Comparison of ENCODE assay signal across 19 cellular contexts in the genomic region with DNA sequence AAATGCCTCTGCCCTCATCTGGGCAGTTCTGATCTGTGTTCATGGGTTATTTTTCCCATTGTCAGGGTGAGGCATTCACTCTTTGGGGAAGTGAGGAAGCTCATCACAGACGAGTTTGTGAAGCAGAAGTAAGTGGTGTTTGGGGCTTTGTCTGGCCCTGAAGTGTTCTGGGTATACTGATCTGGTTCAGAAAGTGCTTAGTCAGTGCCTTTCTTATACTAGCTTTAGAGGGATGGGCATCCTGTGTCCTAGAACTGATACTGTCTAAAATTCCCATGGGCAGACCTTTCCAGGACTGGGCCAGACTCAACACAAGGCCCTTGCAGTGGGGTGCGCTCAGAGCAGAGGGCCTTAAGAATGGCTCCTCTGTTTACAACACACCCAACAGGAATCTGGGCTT. TPM values are rescaled to one million over a fixed set of nuclear protein-coding genes. Genes with fewer than 3 reads are reported as not detected.
DNase-seq lines count a peak whose midpoint lies in the region; ATAC-seq, FAIRE-seq and TF ChIP-seq lines count a peak whose summit lies in the region.
"Had no signal": no experiment of that assay in that cellular context is flagged by ENCODE, and none has a peak within 500 bp of the region (broad histone marks: within the 10 kb centered on the region; RNA-seq: fewer than 3 reads in every experiment).

No MANE protein-coding gene starts in this region.

- H3K4ac ChIP-seq in trophoblast cell (ENCODE audit: low read depth, low read length) = no peak overlapping the region

- H2BK120ac ChIP-seq in trophoblast cell (ENCODE audit: insufficient read depth, low read length, poor library complexity) = no peak overlapping the region

- CTCF ChIA-PET in SK-N-SH (lab: Yijun Ruan, JAX) (no interaction called here), K562 (lab: Yijun Ruan, JAX; ENCODE audit: low intra/inter-chr PET ratio) (no interaction called here), RWPE1 (lab: Yijun Ruan, JAX) (interaction anchor here (0.7 kb wide), 1 partner anchor 696 kb away, joined by 3 read pairs; no protein-coding TSS in a partner anchor)

- H2AK5ac ChIP-seq in trophoblast cell (ENCODE audit: low read length) = no peak overlapping the region

- no peak for TF ChIP-seq CTCF in SK-N-SH (IDR thresholded peaks at IDR 0.05)
- no peak for TF ChIP-seq CTCF in K562 (IDR thresholded peaks at IDR 0.05 in 2 of 3, conservative IDR thresholded peaks at IDR 0.05 in 1 of 3; ENCODE audit: insufficient read depth in 2 of 3, low read depth in 1 of 3, low read length in 3 of 3)
- TF ChIP-seq CTCF in left ventricle myocardium inferior (IDR thresholded peaks at IDR 0.05; ENCODE audit: borderline replicate concordance) = no peak
- TF ChIP-seq CTCF in RWPE1 (conservative IDR thresholded peaks at IDR 0.05; ENCODE audit: low read depth) = no peak

- H2BK5ac ChIP-seq in trophoblast cell (ENCODE audit: low read depth, low read length, poor library complexity) = no peak overlapping the region

- H3K9ac ChIP-seq in SK-N-SH (no peak overlapping the region), K562 (ENCODE audit: insufficient read depth in 1 of 2, low read depth in 2 of 2, low read length in 2 of 2) (no peak overlapping the region), trophoblast cell (ENCODE audit: low read length) (no peak overlapping the region)
- H3K9ac ChIP-seq: BLaER1, GM23248 had no signal

- H3K9me1 ChIP-seq in K562 (ENCODE audit: control insufficient read depth, insufficient read depth, low read length) = no peaks in the 10 kb centered on the region

- no peaks in the 10 kb centered on the region for H3K9me3 ChIP-seq in SK-N-SH
- H3K9me3 ChIP-seq in K562 (replicated peaks; ENCODE audit: control insufficient read depth, insufficient read depth, low read depth, low read length) = no peaks in the 10 kb centered on the region
- H3K9me3 ChIP-seq in trophoblast cell (ENCODE audit: insufficient read depth, low read depth, low read length) = no peaks in the 10 kb centered on the region
- H3K9me3 ChIP-seq in left ventricle myocardium inferior (replicated peaks) = no peaks in the 10 kb centered on the region

- WGBS in SK-N-SH (ENCODE audit: low lambda C conversion rate) = 31% methylated on average over 1 of the region's 2 CpGs
- WGBS in K562 (ENCODE audit: insufficient coverage, low coverage, missing lambda C conversion rate) = 0% methylated on average over 2 of the region's 2 CpGs
- WGBS in trophoblast cell (ENCODE audit: extremely low coverage, insufficient coverage, insufficient read length) = no CpG with 5 or more reads among the region's 2 CpGs

- no peak overlapping the region for H2BK12ac ChIP-seq in trophoblast cell (ENCODE audit: low read length)

- H3K79me1 ChIP-seq in trophoblast cell (ENCODE audit: low read length) = no peaks in the 10 kb centered on the region

- H4K91ac ChIP-seq in trophoblast cell (ENCODE audit: low read depth, low read length) = no peak overlapping the region

- peaks cover 0 to 5% of the 10 kb centered on the region in 2 experiments; a peak in 1 of 4 replicates for H3K4me1 ChIP-seq in SK-N-SH (ENCODE audit: control insufficient read depth in 1 of 2, insufficient read depth in 2 of 2, low read depth in 1 of 2, low read length in 1 of 2)
- H3K4me1 ChIP-seq in K562 (replicated peaks in 1 of 2; ENCODE audit: control insufficient read depth in 2 of 2, insufficient read depth in 2 of 2, low read length in 2 of 2) = no peaks in the 10 kb centered on the region
- H3K4me1 ChIP-seq in trophoblast cell (ENCODE audit: control insufficient read depth in 1 of 2, insufficient read depth in 2 of 2, low read length in 2 of 2) = peaks cover 0 to 4% of the 10 kb centered on the region in 2 experiments
- peaks cover 5% of the 10 kb centered on the region for H3K4me1 ChIP-seq in left ventricle myocardium inferior
- H3K4me1 ChIP-seq: BLaER1 had no signal

- no peaks in the 10 kb centered on the region for H3K9me2 ChIP-seq in SK-N-SH

- H3K4me2 ChIP-seq in SK-N-SH (no peak overlapping the region), K562 (ENCODE audit: insufficient read depth, low read length) (no peak overlapping the region), trophoblast cell (ENCODE audit: low read length) (no peak overlapping the region)
- H3K4me2 ChIP-seq: BLaER1 had no signal

- H4K8ac ChIP-seq in trophoblast cell (ENCODE audit: low read depth, low read length) = no peak overlapping the region

- H4K12ac ChIP-seq in trophoblast cell (ENCODE audit: low read depth, low read length) = peak overlapping the region; percentile 7

- H3K27me3 ChIP-seq in SK-N-SH (ENCODE audit: insufficient read depth) (no peaks in the 10 kb centered on the region), K562 (ENCODE audit: control insufficient read depth in 2 of 2, insufficient read depth in 2 of 2, low read length in 2 of 2) (peaks cover 0 to 4% of the 10 kb centered on the region in 2 experiments; a peak in 2 of 5 replicates), trophoblast cell (ENCODE audit: insufficient read depth, low read length) (no peaks in the 10 kb centered on the region), left ventricle myocardium inferior (ENCODE audit: low read depth) (no peaks in the 10 kb centered on the region)

- no peak for FAIRE-seq in K562 (lab: Jason Lieb, UNC)
- FAIRE-seq: HTR-8/SVneo had no signal

- TF ChIP-seq EP300 in SK-N-SH (IDR thresholded peaks at IDR 0.05; ENCODE audit: borderline replicate concordance in 1 of 2, low read depth in 1 of 2, low read length in 1 of 2) = no peak
- TF ChIP-seq EP300 in K562 (IDR thresholded peaks at IDR 0.05; ENCODE audit: low read length) = no peak

- in situ Hi-C loops in K562 (cut with MboI) = no loop called here

- no peak overlapping the region for H3K18ac ChIP-seq in trophoblast cell (ENCODE audit: low read length)

- H3K79me2 ChIP-seq in SK-N-SH (ENCODE audit: insufficient read depth) (no peaks in the 10 kb centered on the region), K562 (ENCODE audit: control insufficient read depth, insufficient read depth, low read length) (no peaks in the 10 kb centered on the region), trophoblast cell (ENCODE audit: control insufficient read depth, insufficient read depth, low read length, poor library complexity) (no peaks in the 10 kb centered on the region)

- no peak overlapping the region for H2AFZ ChIP-seq in SK-N-SH (ENCODE audit: low read depth)
- H2AFZ ChIP-seq in K562 (ENCODE audit: low read depth, low read length) = no peak overlapping the region
- H2AFZ ChIP-seq in trophoblast cell (ENCODE audit: insufficient read depth, low read length, poor library complexity) = no peak overlapping the region
- H2AFZ ChIP-seq: GM23248 had no signal

- DNase-seq in SK-N-SH (peak; percentile 0), MV-4-11 (lab: John Stamatoyannopoulos, UW) (peak; percentile 36), K562 (ENCODE audit: extremely low read depth in 1 of 4, low spot score in 3 of 4) (no peak), trophoblast cell (no peak), left ventricle myocardium inferior (no peak), RWPE1 (ENCODE audit: low spot score) (no peak), NCI-H1694 treated with DMSO at 0.1 percent for 48 hours (lab: John Stamatoyannopoulos, UW) (no peak)
- DNase-seq: CD4-positive, alpha-beta memory T cell; DMS153; DMS79; GDM1; GM23248; HCEC 1CT had no signal

- TF ChIP-seq POLR2A in K562 (conservative IDR thresholded peaks at IDR 0.05) = no peak

- peaks cover 6 to 40% of the 10 kb centered on the region in 2 experiments for H3K36me3 ChIP-seq in SK-N-SH (replicated peaks in 1 of 2; ENCODE audit: control insufficient read depth in 1 of 2, insufficient read depth in 2 of 2, low read length in 1 of 2)
- H3K36me3 ChIP-seq in K562 (ENCODE audit: control insufficient read depth, insufficient read depth, low read length) = no peaks in the 10 kb centered on the region
- peaks cover 51 to 82% of the 10 kb centered on the region in 2 experiments for H3K36me3 ChIP-seq in trophoblast cell (ENCODE audit: control insufficient read depth in 1 of 2, insufficient read depth in 2 of 2, low read length in 2 of 2)
- H3K36me3 ChIP-seq in left ventricle myocardium inferior = no peaks in the 10 kb centered on the region
- H3K36me3 ChIP-seq: BLaER1 had no signal

- no peak overlapping the region for H3K14ac ChIP-seq in trophoblast cell (ENCODE audit: low read length)

- no TSS peak for BruUV-seq in K562 (replicated peaks; lab: Mats Ljungman, UMichigan)

- ATAC-seq in SK-N-SH treated with all-trans-retinoic acid at 6 μM for 48 hours (no peak), K562 (no peak)

- H3K23ac ChIP-seq in trophoblast cell (ENCODE audit: low read length) = no peak overlapping the region

- no peak overlapping the region for H3K27ac ChIP-seq in SK-N-SH (ENCODE audit: low read depth in 2 of 2, low read length in 1 of 2)
- H3K27ac ChIP-seq in K562 (ENCODE audit: extremely low read depth, low read depth, low read length) = no peak overlapping the region
- H3K27ac ChIP-seq in trophoblast cell (ENCODE audit: low read depth, low read length) = no peak overlapping the region
- H3K27ac ChIP-seq in left ventricle myocardium inferior (replicated peaks) = no peak overlapping the region
- H3K27ac ChIP-seq in RWPE1 = no peak overlapping the region
- H3K27ac ChIP-seq: 22Rv1, BLaER1, GM23248, HL-60 had no signal

- TF ChIP-seq RAD21 in SK-N-SH (IDR thresholded peaks at IDR 0.05; ENCODE audit: low read length) (no peak), K562 (CRISPR knock-in tag; conservative IDR thresholded peaks at IDR 0.05 in 1 of 2, IDR thresholded peaks at IDR 0.05 in 1 of 2) (no peak)

- H3F3A ChIP-seq in SK-N-SH (replicated peaks; ENCODE audit: insufficient read depth) = no peaks in the 10 kb centered on the region

- intact Hi-C loops in K562 (cut with micrococcal nuclease) = no loop called here
- intact Hi-C loops in left ventricle myocardium inferior (cut with micrococcal nuclease) = no loop called here

- POLR2A ChIA-PET in SK-N-SH (lab: Yijun Ruan, JAX) (no interaction called here), K562 (lab: Yijun Ruan, JAX) (no interaction called here), RWPE1 (lab: Yijun Ruan, JAX; ENCODE audit: low non-redundant PET) (no interaction called here)

- no peaks in the 10 kb centered on the region for H4K20me1 ChIP-seq in SK-N-SH (ENCODE audit: insufficient read depth)
- no peaks in the 10 kb centered on the region for H4K20me1 ChIP-seq in K562 (replicated peaks; ENCODE audit: control insufficient read depth, insufficient read depth, low read length)
- H4K20me1 ChIP-seq: BLaER1 had no signal

- H3K4me3 ChIP-seq in SK-N-SH (ENCODE audit: low read depth in 2 of 2, low read length in 1 of 2) = no peak overlapping the region
- no peak overlapping the region for H3K4me3 ChIP-seq in K562
- H3K4me3 ChIP-seq in trophoblast cell (ENCODE audit: low read depth, low read length) = no peak overlapping the region
- no peak overlapping the region for H3K4me3 ChIP-seq in left ventricle myocardium inferior
- H3K4me3 ChIP-seq: BLaER1, GM23248 had no signal

RNA-seq across cellular contexts. Expression of gene TRO, which starts 6.4 kb away (rescaled TPM):
- 59.1 and 70.0 TPM in 2 replicates for polyA plus RNA-seq in SK-N-SH (2012; rRNA removed)
- 21.8 and 27.7 TPM in 2 replicates for polyA plus RNA-seq in SK-N-SH (2012; cell fraction: cytosol; rRNA removed)
- 331 and 368 TPM in 2 replicates for polyA plus RNA-seq in SK-N-SH (2012; cell fraction: nucleus; rRNA removed)
- total RNA-seq in K562 (2011; cell fraction: chromatin; rRNA removed; ENCODE audit: low replicate concordance) = 1.2 and 2.4 TPM in 2 replicates
- 0.50 and 0.92 TPM in 2 replicates for total RNA-seq in K562 (2011; cell fraction: nucleolus; rRNA removed)
- total RNA-seq in K562 (2011; cell fraction: nucleoplasm; rRNA removed) = 0.44 and 0.69 TPM in 2 replicates
- total RNA-seq in K562 (2014; rRNA removed) = 0.41 and 0.65 TPM in 2 replicates
- total RNA-seq in K562 (2014; rRNA removed; fragmentation: Illumina TruSeq; extraction: Trizol) = 0.33 and 0.45 TPM in 2 replicates
- 0.26 and 0.40 TPM in 2 replicates for total RNA-seq in K562 (2015; rRNA removed; fragmentation: Illumina TruSeq; extraction: Trizol)
- 0.74 and 1.7 TPM in 2 replicates for total RNA-seq in K562 (2021)
- polyA plus RNA-seq in K562 (2011; rRNA removed) = 0.18 TPM in 2 replicates
- 0.09 and 0.45 TPM in 2 replicates for polyA plus RNA-seq in K562 (2011; cell fraction: cytosol; rRNA removed)
- 0.62 and 1.5 TPM in 2 replicates for polyA plus RNA-seq in K562 (2011; cell fraction: nucleus; rRNA removed)
- polyA plus RNA-seq in K562 (2012) = 0.51 and 1.6 TPM in 2 replicates
- 0.73 and 1.3 TPM in 2 replicates for polyA plus RNA-seq in K562 (2014; fragmentation: Illumina TruSeq; extraction: Trizol)
- 1 to 10 TPM in 1 of 2 experiments, under 1 TPM in 1; 0.38 to 1.1 TPM for polyA plus RNA-seq in K562 (2014; fragmentation: Nextera tagmentation; extraction: Ambion mirVana)
- polyA plus RNA-seq in K562 (2014; rRNA removed) = 0.63 and 0.93 TPM in 2 replicates
- 0.04 TPM in 1 of 2 replicates, not detected in the other for polyA minus RNA-seq in K562 (2011; rRNA and poly(A)+ RNA removed)
- polyA minus RNA-seq in K562 (2011; cell fraction: cytosol; rRNA and poly(A)+ RNA removed) = not detected in 2 replicates
- polyA minus RNA-seq in K562 (2011; cell fraction: nucleus; rRNA and poly(A)+ RNA removed) = 0.11 TPM in 1 of 2 replicates, not detected in the other
- polyA plus RNA-seq in trophoblast cell (2013) = 47.8 and 48.4 TPM in 2 replicates
- 1.9 TPM for total RNA-seq in left ventricle myocardium inferior
- polyA plus RNA-seq: CD14-positive monocyte had no signal

Comparison
In these comparisons a context has a peak if more than half of its experiments do, and no peak if none do; other contexts are left out.
1. DNase-seq: peak in SK-N-SH (single experiment) and MV-4-11 (single experiment); none in K562 (0 of 4), trophoblast cell (0 of 2), left ventricle myocardium inferior (single experiment), RWPE1 (single experiment) and NCI-H1694 treated with DMSO at 0.1 percent for 48 hours (single experiment).